Comparison of ENCODE assay signal across 7 cellular contexts in genomic region chr4:185005209-185005819, GRCh38. TPM values are rescaled to one million over a fixed set of nuclear protein-coding genes. Genes with fewer than 3 reads are reported as not detected.
DNase-seq lines count a peak whose midpoint lies in the region; ATAC-seq, FAIRE-seq and TF ChIP-seq lines count a peak whose summit lies in the region.

No MANE protein-coding gene starts in this region.

- peaks cover 3% of the 10 kb centered on the region for H3K4me1 Mint-ChIP-seq in astrocyte (ENCODE audit: low read depth, unreplicated experiment)

- H3K27me3 Mint-ChIP-seq in astrocyte (ENCODE audit: low read depth, unreplicated experiment), result peaks cover 86% of the 10 kb centered on the region

- no peak overlapping the region for H3K27ac Mint-ChIP-seq in astrocyte (ENCODE audit: unreplicated experiment)

- H3K4me2 ChIP-seq in astrocyte (ENCODE audit: low read length), result peak overlapping the region; percentile 75

- H3K4me1 ChIP-seq in astrocyte (ENCODE audit: insufficient read depth, low read length) (peaks cover 7% of the 10 kb centered on the region), sigmoid colon (peaks cover 0 to 11% (median 8%) of the 10 kb centered on the region in 4 donors)

- H3K9ac ChIP-seq in astrocyte (ENCODE audit: low read length), result no peak overlapping the region

- H3K4me3 ChIP-seq in astrocyte (ENCODE audit: insufficient read depth, low read depth, low read length) (peak overlapping the region; percentile 6), sigmoid colon (peak overlapping the region in 3 of 4 donors; percentile 15 to 31 (median 27))

- TF ChIP-seq EP300 in sigmoid colon (IDR thresholded peaks at IDR 0.05), result no peak

- H3K79me2 ChIP-seq in astrocyte (ENCODE audit: insufficient read depth, low read length), result no peaks in the 10 kb centered on the region

- TF ChIP-seq CTCF in astrocyte (IDR thresholded peaks at IDR 0.05; ENCODE audit: insufficient read depth, low read depth, low read length) (peak; percentile 91), sigmoid colon (IDR thresholded peaks at IDR 0.05) (peak; percentile 50 to 92 (median 68))

- no peak for TF ChIP-seq POLR2A in sigmoid colon (IDR thresholded peaks at IDR 0.05)

- peaks cover 2% of the 10 kb centered on the region for H3K9me3 Mint-ChIP-seq in astrocyte (ENCODE audit: unreplicated experiment)

- H4K20me1 ChIP-seq in astrocyte (ENCODE audit: insufficient read depth, low read length), result no peaks in the 10 kb centered on the region

- H3K27me3 ChIP-seq in astrocyte (ENCODE audit: insufficient read depth, low read length) (peaks cover 25% of the 10 kb centered on the region), sigmoid colon (peaks cover 0 to 10% (median 0%) of the 10 kb centered on the region in 3 donors)

- H3K36me3 ChIP-seq in astrocyte (ENCODE audit: insufficient read depth, low read length) (no peaks in the 10 kb centered on the region), sigmoid colon (no peaks in the 10 kb centered on the region)

- peak; percentile 42 for DNase-seq in NCI-H146 (lab: John Stamatoyannopoulos, UW)
- peak; percentile 26 for DNase-seq in T-helper 22 cell (ENCODE audit: low read depth)
- DNase-seq in astrocyte (ENCODE audit: low read depth), result peak; percentile 27
- DNase-seq in hippocampal formation (lab: John Stamatoyannopoulos, UW), result peak; percentile 33 to 47
- peak; percentile 86 for DNase-seq in sigmoid colon

- ATAC-seq in GM18499 (IDR thresholded peaks at IDR 0.05; ENCODE audit: insufficient read depth, unreplicated experiment), result peak; percentile 81
- peak; percentile 92 for ATAC-seq in HG02852 (IDR thresholded peaks at IDR 0.05; ENCODE audit: unreplicated experiment)

- intact Hi-C loops in sigmoid colon (cut with DNase I), result no loop called here

- WGBS in sigmoid colon, 2 donors, result 3 to 6% methylated on average over 22 of the region's 22 CpGs

- no peaks in the 10 kb centered on the region for H3K9me3 ChIP-seq in astrocyte (ENCODE audit: insufficient read depth, low read depth, low read length)
- no peaks in the 10 kb centered on the region for H3K9me3 ChIP-seq in sigmoid colon

- peak overlapping the region; percentile 70 for H2AFZ ChIP-seq in astrocyte (ENCODE audit: low read depth, low read length)

- peak overlapping the region; percentile 52 for H3K4me3 Mint-ChIP-seq in astrocyte (ENCODE audit: unreplicated experiment)

- no peaks in the 10 kb centered on the region for H3K36me3 Mint-ChIP-seq in astrocyte (ENCODE audit: low read depth, unreplicated experiment)

- FAIRE-seq in astrocyte (lab: Jason Lieb, UNC), result peak; percentile 59

- H3K27ac ChIP-seq in astrocyte (ENCODE audit: low read depth, low read length) (no peak overlapping the region), sigmoid colon (no peak overlapping the region)

RNA-seq across cellular contexts. Expression of gene HELT, which starts 13.0 kb away (rescaled TPM):
- total RNA-seq in astrocyte (not detected in 2 replicates), sigmoid colon (not detected)
- polyA plus RNA-seq in sigmoid colon, result not detected

Comparison
In these comparisons a context has a peak if more than half of its experiments do, and no peak if none do; other contexts are left out.
1. DNase-seq: peak in every context shown above with its lines; median percentile 86 in sigmoid colon; 42 in NCI-H146; 40 in hippocampal formation; 27 in astrocyte; 26 in T-helper 22 cell.